Comparison of ENCODE assay signal across 9 cellular contexts in the genomic region with DNA sequence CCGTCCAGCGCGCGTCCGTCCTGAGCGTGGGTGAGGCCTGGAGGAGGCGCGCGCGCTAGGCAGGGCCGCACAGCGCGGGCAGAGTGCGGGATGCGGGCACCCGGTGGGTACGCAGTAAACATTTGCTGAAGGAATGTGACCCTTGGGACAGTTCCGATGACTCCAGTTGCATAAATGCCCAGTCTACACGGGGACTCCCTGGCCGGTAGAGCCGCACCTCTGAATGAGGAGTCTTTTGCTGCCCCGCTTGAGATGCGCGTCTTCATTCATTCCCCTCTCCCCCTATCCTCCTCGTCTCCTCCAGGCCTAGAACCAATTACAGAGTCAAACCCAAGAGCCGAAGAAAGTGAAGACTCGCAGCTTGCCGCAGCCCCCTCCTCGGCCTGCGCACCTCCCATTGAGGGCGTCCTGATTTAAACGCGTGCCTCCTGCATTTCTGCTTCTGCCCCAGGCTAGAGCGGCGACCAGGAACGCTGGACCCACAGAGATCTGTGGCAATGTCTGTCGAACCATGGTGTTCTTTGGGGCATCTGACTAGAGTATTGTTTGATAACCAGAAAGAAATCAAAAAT. TPM values are rescaled to one million over a fixed set of nuclear protein-coding genes. Genes with fewer than 3 reads are reported as not detected.
DNase-seq lines count a peak whose midpoint lies in the region; ATAC-seq and TF ChIP-seq lines count a peak whose summit lies in the region.
"Had no signal": no experiment of that assay in that cellular context is flagged by ENCODE, and none has a peak within 500 bp of the region (broad histone marks: within the 10 kb centered on the region; RNA-seq: fewer than 3 reads in every experiment).

No MANE protein-coding gene starts in this region.

- H4K5ac ChIP-seq in mesendoderm (ENCODE audit: low read length), result no peak overlapping the region

- peak overlapping the region; percentile 86 for H3K9ac ChIP-seq in mesendoderm (ENCODE audit: low read length)

- no peaks in the 10 kb centered on the region for H3K27me3 Mint-ChIP-seq in chondrocyte (ENCODE audit: low read depth)

- intact Hi-C loops in vagina (cut with DNase I), result loop anchor here (5.0 kb wide), 2 partner anchors 41 to 56 kb away; a partner anchor contains a TSS

- no peaks in the 10 kb centered on the region for H3K27me3 ChIP-seq in BJ (ENCODE audit: control insufficient read depth, insufficient read depth, low read length)
- H3K27me3 ChIP-seq in mesendoderm (ENCODE audit: insufficient read depth, low read length, poor library complexity), result no peaks in the 10 kb centered on the region
- no peaks in the 10 kb centered on the region for H3K27me3 ChIP-seq in vagina

- no peak overlapping the region for H2BK5ac ChIP-seq in mesendoderm (ENCODE audit: low read length)

- no peaks in the 10 kb centered on the region for H3K9me3 ChIP-seq in vagina

- H3K36me3 Mint-ChIP-seq in chondrocyte (ENCODE audit: low read depth), result peaks cover 9% of the 10 kb centered on the region

- H3K4me3 Mint-ChIP-seq in chondrocyte (ENCODE audit: unreplicated experiment), result peak overlapping the region; percentile 88

- no CpG with 5 or more reads among the region's 37 CpGs for WGBS in mesendoderm (ENCODE audit: extremely low coverage, insufficient coverage, low lambda C conversion rate)

- no peak overlapping the region for H3K18ac ChIP-seq in mesendoderm (ENCODE audit: low read length)

- peaks cover 6% of the 10 kb centered on the region for H3K79me2 ChIP-seq in mesendoderm (ENCODE audit: control insufficient read depth, insufficient read depth, low read length)

- DNase-seq in BJ (ENCODE audit: low read depth) (no peak), chondrocyte (ENCODE audit: low spot score) (peak; percentile 60), mesendoderm (peak; percentile 32), vagina (ENCODE audit: extremely low spot score in 2 of 2) (no peak), NCI-H1930 (lab: John Stamatoyannopoulos, UW) (no peak), kidney tubule cell (ENCODE audit: low spot score) (no peak)

- peak; percentile 17 for ATAC-seq in GM19438 (IDR thresholded peaks at IDR 0.05; ENCODE audit: low read depth, unreplicated experiment)
- peak; percentile 20 for ATAC-seq in HG03571 (IDR thresholded peaks at IDR 0.05; ENCODE audit: unreplicated experiment)

- peak overlapping the region; percentile 80 for H3K4me2 ChIP-seq in mesendoderm (ENCODE audit: low read length)

- CTCF ChIA-PET in BJ (lab: Yijun Ruan, JAX), result interaction anchor here (1.4 kb wide), 1 partner anchor 11 kb away, joined by 4 read pairs; no protein-coding TSS in a partner anchor

- no peak for TF ChIP-seq POLR2A in vagina (IDR thresholded peaks at IDR 0.05)

- H4K8ac ChIP-seq in mesendoderm (ENCODE audit: low read depth, low read length), result no peak overlapping the region

- TF ChIP-seq CTCF in BJ (IDR thresholded peaks at IDR 0.05; ENCODE audit: insufficient read depth, low read depth, low read length), result no peak
- TF ChIP-seq CTCF in chondrocyte (IDR thresholded peaks at IDR 0.05), result peak; percentile 32
- no peak for TF ChIP-seq CTCF in vagina (IDR thresholded peaks at IDR 0.05)

- no peaks in the 10 kb centered on the region for H3K9me3 Mint-ChIP-seq in chondrocyte (ENCODE audit: low read depth)

- H3K4ac ChIP-seq in mesendoderm (ENCODE audit: low read depth, low read length), result no peak overlapping the region

- H3K4me3 ChIP-seq in BJ (ENCODE audit: low read depth, low read length) (peak overlapping the region; percentile 61), mesendoderm (ENCODE audit: low read length) (peak overlapping the region; percentile 68), vagina (peak overlapping the region; percentile 77 to 81)

- H2BK15ac ChIP-seq in mesendoderm (replicated peaks; ENCODE audit: low read depth), result no peak overlapping the region

- POLR2A ChIA-PET in BJ (lab: Charles Lee), result no interaction called here

- H2BK120ac ChIP-seq in mesendoderm (ENCODE audit: low read depth, low read length), result no peak overlapping the region

- H3K4me1 ChIP-seq in mesendoderm (ENCODE audit: control insufficient read depth, low read depth, low read length) (peaks cover 2% of the 10 kb centered on the region), vagina (peaks cover 25% of the 10 kb centered on the region)

- no peak overlapping the region for H3K27ac ChIP-seq in mesendoderm (ENCODE audit: low read depth, low read length)
- peak overlapping the region; percentile 70 for H3K27ac ChIP-seq in vagina

- H3K79me1 ChIP-seq in mesendoderm (ENCODE audit: low read length), result peaks cover 7% of the 10 kb centered on the region

- H2AK5ac ChIP-seq in mesendoderm (ENCODE audit: low read length), result no peak overlapping the region

- H3K27ac Mint-ChIP-seq in chondrocyte (ENCODE audit: unreplicated experiment), result peak overlapping the region; percentile 37

- no peak overlapping the region for H3K23ac ChIP-seq in mesendoderm (ENCODE audit: low read length)

- H3K4me1 Mint-ChIP-seq in chondrocyte (ENCODE audit: low read depth), result peaks cover 19% of the 10 kb centered on the region

- H3K36me3 ChIP-seq in BJ (ENCODE audit: control insufficient read depth, insufficient read depth, low read length) (peaks cover 8% of the 10 kb centered on the region), mesendoderm (ENCODE audit: control insufficient read depth, insufficient read depth, low read length) (peaks cover 3% of the 10 kb centered on the region), vagina (no peaks in the 10 kb centered on the region)

- H3K56ac ChIP-seq in mesendoderm (ENCODE audit: low read length), result peak overlapping the region; percentile 93

RNA-seq across cellular contexts. Expression of a gene that starts 0.7 kb away (rescaled TPM):
- polyA plus RNA-seq in BJ (2011; rRNA removed), result 31.5 and 51.2 TPM in 2 replicates
- 9.9 and 16.3 TPM in 2 replicates for polyA minus RNA-seq in BJ (2011; rRNA and poly(A)+ RNA removed)
- total RNA-seq in chondrocyte, result 47.4 to 64.5 TPM (median 47.9 TPM) in 3 replicates
- 28.8 TPM for polyA plus RNA-seq in mesendoderm (2013, experiment 1 of 2)
- 29.1 TPM for polyA plus RNA-seq in mesendoderm (2013, experiment 2 of 2)
- 51.6 TPM for total RNA-seq in vagina

RNA-seq across cellular contexts. Expression of a gene that starts 5.2 kb away (rescaled TPM):
- 3.2 and 4.3 TPM in 2 replicates for polyA plus RNA-seq in BJ (2011; rRNA removed)
- 0.51 and 2.1 TPM in 2 replicates for polyA minus RNA-seq in BJ (2011; rRNA and poly(A)+ RNA removed)
- 33.9 to 42.6 TPM (median 34.7 TPM) in 3 replicates for total RNA-seq in chondrocyte
- 11.7 TPM for polyA plus RNA-seq in mesendoderm (2013, experiment 1 of 2)
- 11.4 TPM for polyA plus RNA-seq in mesendoderm (2013, experiment 2 of 2)
- 29.2 TPM for total RNA-seq in vagina

RNA-seq across cellular contexts. Expression of a gene that starts 17.2 kb away (rescaled TPM):
- 0.17 and 0.39 TPM in 2 replicates for polyA plus RNA-seq in BJ (2011; rRNA removed)
- 0.15 and 0.24 TPM in 2 replicates for polyA minus RNA-seq in BJ (2011; rRNA and poly(A)+ RNA removed)
- total RNA-seq in chondrocyte (3.0 to 4.3 TPM (median 4.1 TPM) in 3 replicates), vagina (3.2 TPM)
- polyA plus RNA-seq in mesendoderm (2013, experiment 1 of 2), result 0.65 TPM
- 0.83 TPM for polyA plus RNA-seq in mesendoderm (2013, experiment 2 of 2)

RNA-seq across cellular contexts. Expression of a gene that starts 20.7 kb away (rescaled TPM):
- not detected in 2 replicates for polyA plus RNA-seq in BJ (2011; rRNA removed)
- polyA minus RNA-seq in BJ (2011; rRNA and poly(A)+ RNA removed), result not detected in 2 replicates
- total RNA-seq in chondrocyte, result not detected in 3 replicates
- 0.21 TPM for polyA plus RNA-seq in mesendoderm (2013, experiment 1 of 2)
- 0.22 TPM for polyA plus RNA-seq in mesendoderm (2013, experiment 2 of 2)
- not detected for total RNA-seq in vagina
- total RNA-seq: renal cortical epithelial cell had no signal

RNA-seq across cellular contexts. Expression of a gene that starts 37.7 kb away (rescaled TPM):
- polyA plus RNA-seq in BJ (2011; rRNA removed), result 0.34 and 0.39 TPM in 2 replicates
- 0.36 and 0.62 TPM in 2 replicates for polyA minus RNA-seq in BJ (2011; rRNA and poly(A)+ RNA removed)
- total RNA-seq in chondrocyte (0.34 to 7.2 TPM (median 6.3 TPM) in 3 replicates), vagina (0.49 TPM)
- polyA plus RNA-seq in mesendoderm (2013, experiment 1 of 2), result 0.07 TPM
- 0.04 TPM for polyA plus RNA-seq in mesendoderm (2013, experiment 2 of 2)

Comparison
In these comparisons a context has a peak if more than half of its experiments do, and no peak if none do; other contexts are left out.
1. DNase-seq: peak in chondrocyte (single experiment) and mesendoderm (single experiment); none in BJ (single experiment), vagina (0 of 2), NCI-H1930 (0 of 2) and kidney tubule cell (single experiment).
2. Peak in every context shown above with its lines, with median percentiles within 50 percentile points of each other: H3K4me3 ChIP-seq.